In the genomic region with DNA sequence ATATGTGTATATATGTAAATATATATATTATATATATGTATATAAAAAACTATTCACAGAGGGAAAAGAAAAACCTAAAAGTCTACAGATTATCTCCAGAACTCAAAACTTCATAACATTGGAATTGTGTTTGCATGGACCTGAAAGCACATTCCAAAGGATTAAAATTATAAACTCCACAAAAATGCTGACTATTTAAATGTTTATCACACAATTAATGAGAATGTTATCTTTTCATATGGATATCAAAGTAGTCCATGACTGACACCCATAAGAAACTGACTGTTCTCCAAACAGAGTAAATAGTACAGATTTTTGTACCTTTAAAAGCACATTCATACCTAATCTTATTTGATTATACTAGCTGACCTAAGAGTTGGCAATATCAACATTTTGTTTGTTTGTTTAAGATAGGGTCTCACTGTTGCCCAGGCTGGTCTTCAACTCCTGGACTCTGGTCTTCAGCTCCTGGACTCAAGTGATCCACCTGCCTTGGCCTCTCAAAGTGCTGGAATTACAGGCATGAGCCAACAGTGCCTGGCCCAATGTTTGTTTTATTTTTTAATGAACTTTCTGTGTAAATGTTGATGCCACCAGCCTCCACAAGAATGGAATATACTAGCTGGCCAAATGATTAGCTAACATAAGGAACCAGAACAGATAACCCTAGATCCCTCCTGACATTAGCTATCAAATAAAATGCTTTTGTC, we compare ENCODE assay signal across 27 cellular contexts.
"Had no signal": no experiment of that assay in that cellular context is flagged by ENCODE, and none has a peak within 500 bp of the region (broad histone marks: within the 10 kb centered on the region; RNA-seq: fewer than 3 reads in every experiment).

No MANE protein-coding gene starts in this region.

- H3K9ac ChIP-seq: neural progenitor cell had no signal

- H3K36me3 ChIP-seq: ascending aorta, brain microvascular endothelial cell, neural progenitor cell, thoracic aorta, uterus had no signal

- H3K27me3 ChIP-seq: ascending aorta, brain microvascular endothelial cell, foreskin keratinocyte, neural progenitor cell, uterus had no signal

- ATAC-seq: esophagus mucosa; foreskin keratinocyte; left ventricle myocardium superior; natural killer cell; sciatic nerve; stimulated activated naive CD8-positive, alpha-beta T cell treated with anti-CD3 and anti-CD28 coated beads, Interleukin-15, Interleukin-2, amounts not matched to agents 100 U/mL and 50 U/mL, for 24 hours; T-helper 17 cell had no signal

- DNase-seq: activated CD4-positive, alpha-beta memory T cell treated with anti-CD3 and anti-CD28 coated beads for 36 hours; activated CD4-positive, alpha-beta T cell treated with anti-CD3 and anti-CD28 coated beads, Interleukin-2, amount 10 ng/mL, durations not matched to agents 24 days and 14 days; activated CD4-positive, CD25-positive, alpha-beta regulatory T cell treated with anti-CD3 and anti-CD28 coated beads, Interleukin-2, amount 50 U/mL, for 72 hours; activated CD8-positive, alpha-beta memory T cell treated with anti-CD3 and anti-CD28 coated beads, Interleukin-2, amount 50 U/mL, for 4 hours; activated gamma-delta T cell; activated naive CD4-positive, alpha-beta T cell treated with anti-CD3 and anti-CD28 coated beads, Interleukin-2, amount 10 ng/mL, durations not matched to agents 7 days and 5 days; activated naive CD8-positive, alpha-beta T cell treated with anti-CD3 and anti-CD28 coated beads, Interleukin-2, amount 10 ng/mL, durations not matched to agents 7 days and 5 days; activated T-cell treated with anti-CD3 and anti-CD28 coated beads, Interleukin-2, amount 50 U/mL, for 1 hour; brain microvascular endothelial cell; foreskin keratinocyte; left ventricle myocardium superior; natural killer cell; occipital lobe; stimulated activated CD4-positive, alpha-beta T cell treated with anti-CD3 and anti-CD28 coated beads, Interleukin-12 subunit alpha, Interleukin-12 subunit beta, amount 100 ng/mL, for 4 hours; stimulated activated CD4-positive, alpha-beta T cell treated with anti-CD3 and anti-CD28 coated beads, Interleukin-4, amount 100 ng/mL, for 1 hour; stimulated activated naive CD8-positive, alpha-beta T cell treated with anti-CD3 and anti-CD28 coated beads, Interleukin-15, Interleukin-2, amounts not matched to agents 100 U/mL and 50 U/mL, for 24 hours; SW 1271; T-helper 17 cell; T1000; uterus had no signal

- H3K27ac ChIP-seq: ascending aorta, brain microvascular endothelial cell, foreskin keratinocyte, neural progenitor cell, skin epidermis, thoracic aorta, uterus had no signal

- H3K4me3 ChIP-seq: ascending aorta, neural progenitor cell, skin epidermis, thoracic aorta, uterus had no signal

- H3K4me1 ChIP-seq: foreskin keratinocyte, uterus had no signal

- H2AFZ ChIP-seq: neural progenitor cell had no signal

- FAIRE-seq: islet of Langerhans had no signal

- H3K9me3 ChIP-seq: ascending aorta, thoracic aorta, uterus had no signal
